8 cellular contexts compared by ENCODE assay signal in the genomic region with DNA sequence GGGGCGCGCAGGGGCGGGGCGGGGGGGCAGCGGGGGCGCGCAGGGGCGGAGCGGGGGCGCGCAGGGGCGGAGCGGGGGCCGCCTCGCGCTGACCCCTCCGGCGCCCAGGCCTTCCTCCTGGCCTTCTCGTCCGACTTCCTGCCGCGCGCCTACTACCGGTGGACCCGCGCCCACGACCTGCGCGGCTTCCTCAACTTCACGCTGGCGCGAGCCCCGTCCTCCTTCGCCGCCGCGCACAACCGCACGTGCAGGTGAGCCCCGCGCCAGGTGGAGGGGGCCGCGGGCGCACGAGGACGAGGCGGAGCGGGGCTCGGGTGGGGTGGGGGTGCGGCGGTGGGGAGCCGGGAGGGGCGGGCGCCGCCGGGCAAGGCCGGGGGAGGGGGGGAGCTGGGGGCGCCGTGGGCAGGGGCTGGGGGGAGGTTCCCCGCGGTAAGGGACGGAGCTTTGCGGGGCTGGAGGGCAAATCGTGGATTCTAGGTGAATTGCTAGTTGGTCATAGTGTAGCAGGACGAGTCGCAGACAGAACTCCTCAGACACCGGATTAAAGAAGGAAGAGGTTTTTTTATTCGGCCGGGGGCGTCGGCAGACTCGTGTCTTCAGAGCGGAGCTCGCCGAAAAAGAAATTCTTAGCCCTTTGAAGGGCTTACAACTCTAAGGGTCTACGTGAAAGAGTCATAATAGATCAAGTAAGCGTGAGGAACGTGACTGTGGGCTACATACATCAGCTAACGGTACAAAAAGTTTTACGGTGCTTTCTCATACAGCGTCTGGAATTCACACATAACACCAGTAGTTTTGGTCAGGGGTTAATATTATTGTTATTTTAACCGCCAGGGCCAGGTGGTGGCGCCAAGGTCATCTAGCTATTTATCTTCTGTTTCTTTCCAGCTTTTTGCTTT. TPM values are rescaled to one million over a fixed set of nuclear protein-coding genes. Genes with fewer than 3 reads are reported as not detected.
DNase-seq lines count a peak whose midpoint lies in the region; TF ChIP-seq lines count a peak whose summit lies in the region.

No MANE protein-coding gene starts in this region.

- WGBS in mesendoderm (ENCODE audit: extremely low coverage, insufficient coverage, low lambda C conversion rate), result no CpG with 5 or more reads among the region's 83 CpGs

- peak overlapping the region; percentile 29 for H3K4ac ChIP-seq in mesendoderm (ENCODE audit: low read depth, low read length)

- H2BK120ac ChIP-seq in mesendoderm (ENCODE audit: low read depth, low read length), result no peak overlapping the region

- no peaks in the 10 kb centered on the region for H3K36me3 ChIP-seq in endocrine pancreas (ENCODE audit: control insufficient read depth, insufficient read depth, low read length)
- H3K36me3 ChIP-seq in mesendoderm (ENCODE audit: control insufficient read depth, insufficient read depth, low read length), result no peaks in the 10 kb centered on the region
- no peaks in the 10 kb centered on the region for H3K36me3 ChIP-seq in tibial artery

- no peaks in the 10 kb centered on the region for H3K79me2 ChIP-seq in mesendoderm (ENCODE audit: control insufficient read depth, insufficient read depth, low read length)

- DNase-seq in NCI-H146 (lab: John Stamatoyannopoulos, UW) (peak; percentile 51), NCI-H146 treated with DMSO at 0.1 percent for 48 hours (lab: John Stamatoyannopoulos, UW; ENCODE audit: unreplicated experiment) (no peak), NB4 (ENCODE audit: low read depth) (peak; percentile 61), mesendoderm (peak; percentile 74), tibial artery (no peak), NCI-H1436 (lab: John Stamatoyannopoulos, UW) (no peak)
- peak; percentile 36 for DNase-seq in activated CD4-positive, alpha-beta T cell treated with anti-CD3 and anti-CD28 coated beads, Interleukin-2, amount 10 ng/mL, durations not matched to agents 7 days and 5 days

- H3K4me3 Mint-ChIP-seq in activated CD4-positive, alpha-beta T cell treated with anti-CD3 and anti-CD28 coated beads, Interleukin-2, amount 10 ng/mL, durations not matched to agents 7 days and 5 days, result peak overlapping the region; percentile 70

- H3K27me3 Mint-ChIP-seq in activated CD4-positive, alpha-beta T cell treated with anti-CD3 and anti-CD28 coated beads, Interleukin-2, amount 10 ng/mL, durations not matched to agents 7 days and 5 days, result peaks cover 33% of the 10 kb centered on the region

- peaks cover 6% of the 10 kb centered on the region for H3K4me1 ChIP-seq in endocrine pancreas (ENCODE audit: control insufficient read depth, insufficient read depth, low read length)
- peaks cover 2% of the 10 kb centered on the region for H3K4me1 ChIP-seq in mesendoderm (ENCODE audit: control insufficient read depth, low read depth, low read length)
- H3K4me1 ChIP-seq in tibial artery, result peaks cover 0 to 17% (median 13%) of the 10 kb centered on the region in 4 donors

- peak overlapping the region; percentile 91 for H3K56ac ChIP-seq in mesendoderm (ENCODE audit: low read length)

- H3K27me3 ChIP-seq in endocrine pancreas (ENCODE audit: control insufficient read depth, insufficient read depth, low read length) (no peaks in the 10 kb centered on the region), mesendoderm (ENCODE audit: insufficient read depth, low read length, poor library complexity) (no peaks in the 10 kb centered on the region), tibial artery (no peaks in the 10 kb centered on the region)

- no peak overlapping the region for H4K8ac ChIP-seq in mesendoderm (ENCODE audit: low read depth, low read length)

- H3K27ac Mint-ChIP-seq in activated CD4-positive, alpha-beta T cell treated with anti-CD3 and anti-CD28 coated beads, Interleukin-2, amount 10 ng/mL, durations not matched to agents 7 days and 5 days, result peak overlapping the region; percentile 66

- H3K9me3 ChIP-seq in endocrine pancreas (ENCODE audit: control insufficient read depth, low read length) (no peaks in the 10 kb centered on the region), tibial artery (no peaks in the 10 kb centered on the region)

- H3K18ac ChIP-seq in mesendoderm (ENCODE audit: low read length), result peak overlapping the region; percentile 76

- intact Hi-C loops in tibial artery (cut with DNase I; ENCODE audit: low total_unique reads), result loop anchor here (10.0 kb wide), 1 partner anchor 114 kb away; the partner anchor contains the start of gene MTERF4

- H3K4me3 ChIP-seq in NB4 (ENCODE audit: low read depth, low read length) (peak overlapping the region; percentile 74), endocrine pancreas (ENCODE audit: control insufficient read depth, insufficient read depth, low read length) (peak overlapping the region; percentile 73), mesendoderm (ENCODE audit: low read length) (peak overlapping the region; percentile 77), tibial artery (peak overlapping the region; percentile 57 to 64)

- H3K27ac ChIP-seq in mesendoderm (ENCODE audit: low read depth, low read length) (peak overlapping the region; percentile 79), tibial artery (peak overlapping the region in 1 of 2 donors; percentile 48)

- H3K9ac ChIP-seq in endocrine pancreas (ENCODE audit: control insufficient read depth, insufficient read depth, low read length) (peak overlapping the region; percentile 24), mesendoderm (ENCODE audit: low read length) (peak overlapping the region; percentile 78)

- H4K5ac ChIP-seq in mesendoderm (ENCODE audit: low read length), result no peak overlapping the region

- no peaks in the 10 kb centered on the region for H3K79me1 ChIP-seq in mesendoderm (ENCODE audit: low read length)

- H3K9me3 Mint-ChIP-seq in activated CD4-positive, alpha-beta T cell treated with anti-CD3 and anti-CD28 coated beads, Interleukin-2, amount 10 ng/mL, durations not matched to agents 7 days and 5 days, result no peaks in the 10 kb centered on the region

- H2BK5ac ChIP-seq in mesendoderm (ENCODE audit: low read length), result no peak overlapping the region

- CTCF ChIA-PET in activated CD4-positive, alpha-beta T cell treated with anti-CD3 and anti-CD28 coated beads, Interleukin-2, amount 10 ng/mL, durations not matched to agents 7 days and 5 days (lab: Charles Lee), result interaction anchor here (0.7 to 1.0 kb wide), 2 partner anchors 8 to 10 kb away, joined by 3 to 5 read pairs; no protein-coding TSS in a partner anchor

- POLR2A ChIA-PET in activated CD4-positive, alpha-beta T cell treated with anti-CD3 and anti-CD28 coated beads, Interleukin-2, amount 10 ng/mL, durations not matched to agents 7 days and 5 days (lab: Charles Lee), result interaction anchor here (0.6 kb wide), 1 partner anchor 36 kb away, joined by 3 read pairs; no protein-coding TSS in a partner anchor

- peak overlapping the region; percentile 94 for H3K4me2 ChIP-seq in mesendoderm (ENCODE audit: low read length)

- H2BK15ac ChIP-seq in mesendoderm (replicated peaks; ENCODE audit: low read depth), result no peak overlapping the region

- H3K4me1 Mint-ChIP-seq in activated CD4-positive, alpha-beta T cell treated with anti-CD3 and anti-CD28 coated beads, Interleukin-2, amount 10 ng/mL, durations not matched to agents 7 days and 5 days, result peaks cover 12% of the 10 kb centered on the region

- TF ChIP-seq POLR2A in NB4 (IDR thresholded peaks at IDR 0.05; ENCODE audit: extremely low read depth, insufficient read length), result no peak

- TF ChIP-seq CTCF in NB4 (IDR thresholded peaks at IDR 0.05; ENCODE audit: low read depth, low read length) (peak; percentile 2), tibial artery (IDR thresholded peaks at IDR 0.05) (peak in 1 of 2 experiments; percentile 8)

- no peak overlapping the region for H2AK5ac ChIP-seq in mesendoderm (ENCODE audit: low read length)

- H3K23ac ChIP-seq in mesendoderm (ENCODE audit: low read length), result no peak overlapping the region

- no peaks in the 10 kb centered on the region for H3K36me3 Mint-ChIP-seq in activated CD4-positive, alpha-beta T cell treated with anti-CD3 and anti-CD28 coated beads, Interleukin-2, amount 10 ng/mL, durations not matched to agents 7 days and 5 days (ENCODE audit: low read depth)

RNA-seq across cellular contexts. Expression of gene ANO7, which starts 29.9 kb away (rescaled TPM):
- total RNA-seq in activated CD4-positive, alpha-beta T cell treated with anti-CD3 and anti-CD28 coated beads, Interleukin-2, amount 10 ng/mL, durations not matched to agents 7 days and 5 days, result under 1 TPM; 0.12 TPM
- 2.7 TPM for polyA plus RNA-seq in mesendoderm (2013, experiment 1 of 2)
- polyA plus RNA-seq in mesendoderm (2013, experiment 2 of 2), result 2.5 TPM

Comparison
In these comparisons a context has a peak if more than half of its experiments do, and no peak if none do; other contexts are left out.
1. DNase-seq: peak in NCI-H146 (single experiment), NB4 (single experiment), activated CD4-positive, alpha-beta T cell treated with anti-CD3 and anti-CD28 coated beads, Interleukin-2, amount 10 ng/mL, durations not matched to agents 7 days and 5 days (single experiment) and mesendoderm (single experiment); none in NCI-H146 treated with DMSO at 0.1 percent for 48 hours (single experiment), tibial artery (0 of 2) and NCI-H1436 (single experiment).
2. Peak in every context shown above with its lines, with median percentiles within 50 percentile points of each other: H3K4me3 ChIP-seq.